1 cellular context compared by ENCODE assay signal in genomic region chr1:156308078-156308477, GRCh38.
TF ChIP-seq lines count a peak whose summit lies in the region.

No MANE protein-coding gene starts in this region.

TF ChIP-seq in IMR-90, 13 proteins besides CTCF, POLR2A, EP300 and RAD21 (continued from another document):
- TF ChIP-seq BHLHE40 (IDR thresholded peaks at IDR 0.05; ENCODE audit: low read depth, low read length) (no peak), USF2 (IDR thresholded peaks at IDR 0.05; ENCODE audit: low read depth, low read length) (peak; percentile 15; the same call in 1 of the 2 replicates), MXI1 (IDR thresholded peaks at IDR 0.05; ENCODE audit: borderline replicate concordance, low read depth, low read length) (no peak), CHD1 (IDR thresholded peaks at IDR 0.05; ENCODE audit: low read depth, low read length) (no peak), FOS (IDR thresholded peaks at IDR 0.05; ENCODE audit: low read depth, low read length) (peak; percentile 90), CEBPB (IDR thresholded peaks at IDR 0.05; ENCODE audit: low read depth, low read length) (no peak), SMC3 (IDR thresholded peaks at IDR 0.05; ENCODE audit: low read depth, low read length) (no peak)
